In genomic region chr14:93328546-93328945, GRCh38 we compare ENCODE assay signal across 3 cellular contexts.
TF ChIP-seq lines count a peak whose summit lies in the region.

No MANE protein-coding gene starts in this region.

TF ChIP-seq in HepG2, 621 proteins besides CTCF, POLR2A, EP300 and RAD21 (continues in another document):
- TF ChIP-seq ZBTB43 (CRISPR knock-in tag; conservative IDR thresholded peaks at IDR 0.05) (no peak), HMG20A (CRISPR knock-in tag; IDR thresholded peaks at IDR 0.05; ENCODE audit: borderline replicate concordance) (no peak), ARNT2 (CRISPR knock-in tag; IDR thresholded peaks at IDR 0.05; ENCODE audit: low read depth) (no peak), ZNF777 (CRISPR knock-in tag; IDR thresholded peaks at IDR 0.05) (no peak), SRSF1 (optimal IDR thresholded peaks at IDR 0.05; ENCODE audit: low read depth, low read length) (no peak), ZNF121 (CRISPR knock-in tag; IDR thresholded peaks at IDR 0.05) (peak; percentile 95), POGZ (CRISPR knock-in tag; IDR thresholded peaks at IDR 0.05) (0 out of 2 replicates have a peak, but pooled peaks have one; percentile 33), NCOA5 (CRISPR knock-in tag; IDR thresholded peaks at IDR 0.05) (no peak), XRCC5 (optimal IDR thresholded peaks at IDR 0.05; ENCODE audit: low read length) (no peak), ZBED4 (CRISPR knock-in tag; IDR thresholded peaks at IDR 0.05; ENCODE audit: borderline replicate concordance) (no peak), ZNF770 (CRISPR knock-in tag; IDR thresholded peaks at IDR 0.05) (peak; percentile 70), TOPORS (CRISPR knock-in tag; IDR thresholded peaks at IDR 0.05) (no peak), ZNF776 (CRISPR knock-in tag; IDR thresholded peaks at IDR 0.05) (no peak), DNMT3B (CRISPR knock-in tag; conservative IDR thresholded peaks at IDR 0.05) (no peak)

TF ChIP-seq in GM12878, 131 proteins besides CTCF, POLR2A, EP300 and RAD21:
- TF ChIP-seq MLLT1 (IDR thresholded peaks at IDR 0.05) (peak; percentile 66), CHD2 (IDR thresholded peaks at IDR 0.05; ENCODE audit: borderline replicate concordance, low read depth, low read length) (no peak), MAX (IDR thresholded peaks at IDR 0.05; ENCODE audit: low read depth, low read length) (no peak), PAX5 (IDR thresholded peaks at IDR 0.05; ENCODE audit: borderline replicate concordance, low read depth, low read length) (no peak)

TF ChIP-seq in HEK293T, 16 proteins besides CTCF, POLR2A, EP300 and RAD21:
- TF ChIP-seq SP1 (IDR thresholded peaks at IDR 0.05) = no peak
- no peak for TF ChIP-seq TARDBP (IDR thresholded peaks at IDR 0.05)
- no peak for TF ChIP-seq SUZ12 (IDR thresholded peaks at IDR 0.05)
- no peak for TF ChIP-seq PKNOX1 (IDR thresholded peaks at IDR 0.05)
